Comparison of ENCODE assay signal across 8 cellular contexts in genomic region chr16:84925092-84925772, GRCh38.
DNase-seq lines count a peak whose midpoint lies in the region; ATAC-seq, FAIRE-seq and TF ChIP-seq lines count a peak whose summit lies in the region.

No MANE protein-coding gene starts in this region.

- H3K9me3 ChIP-seq in SJSA1 (replicated peaks), result no peaks in the 10 kb centered on the region
- H3K9me3 ChIP-seq in left ventricle myocardium inferior (replicated peaks), result no peaks in the 10 kb centered on the region

- intact Hi-C loops in left ventricle myocardium inferior (cut with micrococcal nuclease), result no loop called here

- TF ChIP-seq CTCF in left ventricle myocardium inferior (IDR thresholded peaks at IDR 0.05; ENCODE audit: borderline replicate concordance), result peak; percentile 86

- H3K4me1 ChIP-seq in SJSA1 (replicated peaks) (peaks cover 6% of the 10 kb centered on the region), left ventricle myocardium inferior (peaks cover 69% of the 10 kb centered on the region)

- H3K27me3 ChIP-seq in SJSA1 (replicated peaks), result no peaks in the 10 kb centered on the region
- H3K27me3 ChIP-seq in left ventricle myocardium inferior (ENCODE audit: low read depth), result no peaks in the 10 kb centered on the region

- peak; percentile 51 for DNase-seq in A172 (ENCODE audit: low spot score)
- peak; percentile 69 for DNase-seq in GM12891 (ENCODE audit: insufficient read length, low spot score)
- peak; percentile 43 to 68 for DNase-seq in SJSA1 (ENCODE audit: low read depth in 1 of 2, low spot score in 2 of 2)
- peak; percentile 29 to 61 (median 55) for DNase-seq in activated naive CD4-positive, alpha-beta T cell (lab: John Stamatoyannopoulos, UW)
- peak; percentile 67 for DNase-seq in left ventricle myocardium inferior
- DNase-seq in stimulated activated CD4-positive, alpha-beta T cell treated with anti-CD3 and anti-CD28 coated beads, Interleukin-12 subunit alpha, Interleukin-12 subunit beta, amount 100 ng/mL, for 48 hours (ENCODE audit: low read depth in 2 of 3, low spot score in 1 of 3), result peak; percentile 47 to 69 (median 49)

- TF ChIP-seq POLR2A in GM12891 (IDR thresholded peaks at IDR 0.05; ENCODE audit: low read depth, low read length), result no peak

- no peak overlapping the region for H3K4me3 ChIP-seq in SJSA1
- H3K4me3 ChIP-seq in left ventricle myocardium inferior, result no peak overlapping the region

- FAIRE-seq in GM12891 (lab: Jason Lieb, UNC), result peak; percentile 85

- no peak overlapping the region for H3K27ac ChIP-seq in SJSA1
- H3K27ac ChIP-seq in left ventricle myocardium inferior (replicated peaks), result peak overlapping the region; percentile 93

- H3K36me3 ChIP-seq in SJSA1 (no peaks in the 10 kb centered on the region), left ventricle myocardium inferior (no peaks in the 10 kb centered on the region)

- ATAC-seq in GM18907 (IDR thresholded peaks at IDR 0.05; ENCODE audit: unreplicated experiment) (no peak), HG02798 (IDR thresholded peaks at IDR 0.05; ENCODE audit: poor library complexity, unreplicated experiment) (no peak)

TF ChIP-seq in GM12891, 5 proteins besides CTCF, POLR2A, EP300 and RAD21:
- TF ChIP-seq POU2F2 (IDR thresholded peaks at IDR 0.05; ENCODE audit: low read depth, low read length) (no peak), TAF1 (IDR thresholded peaks at IDR 0.05; ENCODE audit: low read depth, low read length) (no peak)
TF ChIP-seq in GM12891: peak in this region for 0.
